ENCODE assay signal across 8 cellular contexts in genomic region chr15:89129123-89129815, GRCh38. TPM values are rescaled to one million over a fixed set of nuclear protein-coding genes. Genes with fewer than 3 reads are reported as not detected.
DNase-seq lines count a peak whose midpoint lies in the region; ATAC-seq, FAIRE-seq and TF ChIP-seq lines count a peak whose summit lies in the region.

No MANE protein-coding gene starts in this region.

- POLR2A ChIA-PET in HepG2 (lab: Yijun Ruan, JAX), result interaction anchor here (0.8 to 4.2 kb wide), 13 partner anchors 8 to 57 kb away, joined by 3 to 45 read pairs (median 4); partner anchors contain the start of gene ABHD2

- TF ChIP-seq RAD21 in HepG2 (CRISPR knock-in tag; IDR thresholded peaks at IDR 0.05), result peak; percentile 77

- TF ChIP-seq CTCF in body of pancreas (IDR thresholded peaks at IDR 0.05) (peak; percentile 32 to 80 (median 68)), HepG2 (CRISPR knock-in tag; IDR thresholded peaks at IDR 0.05) (peak; percentile 75)

- intact Hi-C loops in body of pancreas (cut with DNase I), result no loop called here
- intact Hi-C loops in HepG2 (cut with micrococcal nuclease; ENCODE audit: unreplicated experiment), result loop anchor here (1.0 kb wide), 1 partner anchor 72 kb away; no protein-coding TSS in a partner anchor

- ATAC-seq in HG03439 (IDR thresholded peaks at IDR 0.05; ENCODE audit: unreplicated experiment) (peak; percentile 45), body of pancreas (peak; percentile 19), HepG2 (no peak)

- H3K9me3 ChIP-seq in body of pancreas (no peaks in the 10 kb centered on the region), HepG2 (ENCODE audit: low read length) (no peaks in the 10 kb centered on the region)

- no peaks in the 10 kb centered on the region for H3K79me2 ChIP-seq in HepG2 (ENCODE audit: insufficient read depth, low read length)

- BruUV-seq in HepG2 (replicated peaks; lab: Mats Ljungman, UMichigan), result no TSS peak

- no peak overlapping the region for H2AFZ ChIP-seq in HepG2 (ENCODE audit: low read length)

- H3K27me3 ChIP-seq in body of pancreas, result no peaks in the 10 kb centered on the region
- H3K27me3 ChIP-seq in HepG2 (ENCODE audit: control insufficient read depth in 1 of 2, insufficient read depth in 2 of 2, low read length in 2 of 2), result no peaks in the 10 kb centered on the region

- CTCF ChIA-PET in HepG2 (lab: Yijun Ruan, JAX; ENCODE audit: low intra/inter-chr PET ratio, low total read pairs), result interaction anchor here (1.6 to 2.6 kb wide), 2 partner anchors 42 to 72 kb away, joined by 4 to 19 read pairs; no protein-coding TSS in a partner anchor

- in situ Hi-C loops in HepG2 (cut with HindIII; ENCODE audit: extremely low pct_ligation_motif_present, low pct_unique_long_range_greater_than_20kb), result loop anchor here (5.0 kb wide), 1 partner anchor 72 kb away; no protein-coding TSS in a partner anchor

- H3K4me1 ChIP-seq in body of pancreas (peaks cover 95% of the 10 kb centered on the region), HepG2 (ENCODE audit: insufficient read depth, low read length) (peaks cover 100% of the 10 kb centered on the region)

- H3K9ac ChIP-seq in HepG2 (ENCODE audit: insufficient read depth, low read depth, low read length), result peak overlapping the region; percentile 26; the same call in 1 of the 2 replicates

- FAIRE-seq in HepG2 (lab: Jason Lieb, UNC), result no peak

- DNase-seq in D341Med (ENCODE audit: low spot score), result peak; percentile 65
- peak; percentile 54 for DNase-seq in T-helper 9 cell
- DNase-seq in body of pancreas, result peak in 3 of 4 donors; percentile 56 to 79 (median 63)
- no peak for DNase-seq in HepG2 (ENCODE audit: low spot score)
- peak; percentile 76 for DNase-seq in stimulated activated CD8-positive, alpha-beta memory T cell treated with anti-CD3 and anti-CD28 coated beads, Interleukin-4, amount 100 ng/mL, for 48 hours
- no peak for DNase-seq in NCI-H2171 treated with DMSO at 0.1 percent for 48 hours (lab: John Stamatoyannopoulos, UW)
- no peak for DNase-seq in cerebellum (ENCODE audit: low spot score)

- H3K4me2 ChIP-seq in HepG2 (ENCODE audit: low read depth, low read length), result peak overlapping the region; percentile 51

- H3K27ac ChIP-seq in body of pancreas, result peak overlapping the region; percentile 63 to 93 (median 84)
- H3K27ac ChIP-seq in HepG2 (ENCODE audit: extremely low read length, insufficient read depth, low read length), result peak overlapping the region; percentile 76

- TF ChIP-seq POLR2A in body of pancreas (IDR thresholded peaks at IDR 0.05) (no peak), HepG2 (IDR thresholded peaks at IDR 0.05; ENCODE audit: insufficient read depth in 1 of 2, low read depth in 2 of 2, low read length in 2 of 2) (no peak)

- no peaks in the 10 kb centered on the region for H4K20me1 ChIP-seq in HepG2 (ENCODE audit: insufficient read depth, low read length)

- 44 to 45% methylated on average over 3 of the region's 3 CpGs for WGBS in body of pancreas, 2 donors
- 44% methylated on average over 3 of the region's 3 CpGs for WGBS in HepG2 (ENCODE audit: low lambda C conversion rate)

- TF ChIP-seq EP300 in HepG2 (IDR thresholded peaks at IDR 0.05; ENCODE audit: low read depth in 2 of 2, low read length in 2 of 2), result no peak
- no peak for TF ChIP-seq EP300 in HepG2 (CRISPR knock-in tag; IDR thresholded peaks at IDR 0.05; ENCODE audit: borderline replicate concordance)

- H3K36me3 ChIP-seq in body of pancreas (replicated peaks in 1 of 2; ENCODE audit: insufficient read depth in 1 of 2, low read depth in 2 of 2) (no peaks in the 10 kb centered on the region), HepG2 (replicated peaks in 1 of 2; ENCODE audit: control insufficient read depth in 1 of 2, insufficient read depth in 2 of 2, low read length in 2 of 2) (peaks cover 0 to 13% of the 10 kb centered on the region in 2 experiments; a peak in 3 of 5 replicates)

- H3K4me3 ChIP-seq in body of pancreas (no peak overlapping the region), HepG2 (replicated peaks in 1 of 3; ENCODE audit: insufficient read depth in 1 of 3, low read depth in 2 of 3, low read length in 3 of 3) (peak overlapping the region in 1 of 3 experiments; percentile 4; a peak in 1 of 6 replicates)

TF ChIP-seq in HepG2, 621 proteins besides CTCF, POLR2A, EP300 and RAD21 (continues in another document):
- TF ChIP-seq NCOA2 (CRISPR knock-in tag; IDR thresholded peaks at IDR 0.05) (no peak), IKZF5 (CRISPR knock-in tag; IDR thresholded peaks at IDR 0.05) (no peak), TEAD3 (CRISPR knock-in tag; optimal IDR thresholded peaks at IDR 0.05; ENCODE audit: borderline replicate concordance) (no peak), GATAD2A (CRISPR knock-in tag; IDR thresholded peaks at IDR 0.05) (0 out of 2 replicates have a peak, but pooled peaks have one; percentile 41), DRAP1 (CRISPR knock-in tag; IDR thresholded peaks at IDR 0.05) (no peak), ZNF639 (CRISPR knock-in tag; conservative IDR thresholded peaks at IDR 0.05) (no peak), ZNF570 (CRISPR knock-in tag; IDR thresholded peaks at IDR 0.05; ENCODE audit: borderline replicate concordance) (no peak), MYC (CRISPR knock-in tag; IDR thresholded peaks at IDR 0.05; ENCODE audit: borderline replicate concordance) (no peak), HCFC1 (IDR thresholded peaks at IDR 0.05; ENCODE audit: low read depth, low read length) (no peak), STAT5B (CRISPR knock-in tag; IDR thresholded peaks at IDR 0.05) (no peak), ZBTB43 (CRISPR knock-in tag; conservative IDR thresholded peaks at IDR 0.05) (no peak), ZFP36 (IDR thresholded peaks at IDR 0.05; ENCODE audit: borderline replicate concordance, low read depth, low read length, partially characterized antibody) (no peak), ZFAT (CRISPR knock-in tag; conservative IDR thresholded peaks at IDR 0.05) (no peak), FOXA3 (CRISPR knock-in tag; IDR thresholded peaks at IDR 0.05) (0 out of 2 replicates have a peak, but pooled peaks have one; percentile 22)

RNA-seq across cellular contexts. Expression of gene ABHD2, which starts 41.0 kb away (rescaled TPM):
- total RNA-seq in body of pancreas (100 to 1,000 TPM in 1 of 2 donors, 10 to 100 TPM in 1; 50.8 to 136 TPM), HepG2 (2016; rRNA removed; fragmentation: Illumina TruSeq; extraction: Trizol) (12.2 and 22.4 TPM in 2 replicates), cerebellum (67.1 TPM)
- 15.9 and 19.0 TPM in 2 replicates for total RNA-seq in HepG2 (2016; cell fraction: cytosol; rRNA removed; fragmentation: Illumina TruSeq; extraction: Trizol; ENCODE audit: low read depth)
- 10.3 and 18.8 TPM in 2 replicates for total RNA-seq in HepG2 (2016; cell fraction: insoluble cytoplasmic fraction; rRNA removed; fragmentation: Illumina TruSeq; extraction: Trizol)
- 6.0 and 7.4 TPM in 2 replicates for total RNA-seq in HepG2 (2016; cell fraction: membrane; rRNA removed; fragmentation: Illumina TruSeq; extraction: Trizol)
- 23.2 and 26.5 TPM in 2 replicates for total RNA-seq in HepG2 (2016; cell fraction: nucleus; rRNA removed; fragmentation: Illumina TruSeq; extraction: Trizol)
- 14.8 and 16.9 TPM in 2 replicates for polyA plus RNA-seq in HepG2 (2011; rRNA removed)
- 11.8 and 13.6 TPM in 2 replicates for polyA plus RNA-seq in HepG2 (2011; cell fraction: cytosol; rRNA removed)
- polyA plus RNA-seq in HepG2 (2011; cell fraction: nucleus; rRNA removed), result 11.3 and 12.7 TPM in 2 replicates
- polyA plus RNA-seq in HepG2 (2012), result 11.9 and 13.1 TPM in 2 replicates
- polyA plus RNA-seq in HepG2 (2016; cell fraction: cytosol; fragmentation: Illumina TruSeq; extraction: Trizol; ENCODE audit: low read depth), result 0.63 and 1.1 TPM in 2 replicates
- 5.3 and 6.4 TPM in 2 replicates for polyA plus RNA-seq in HepG2 (2016; cell fraction: insoluble cytoplasmic fraction; fragmentation: Illumina TruSeq; extraction: Trizol; ENCODE audit: low read depth)
- polyA plus RNA-seq in HepG2 (2016; cell fraction: membrane; fragmentation: Illumina TruSeq; extraction: Trizol; ENCODE audit: low read depth), result 0.93 and 1.0 TPM in 2 replicates
- polyA plus RNA-seq in HepG2 (2016; cell fraction: nucleus; fragmentation: Illumina TruSeq; extraction: Trizol; ENCODE audit: insufficient read depth, low read depth), result 12.2 and 14.4 TPM in 2 replicates
- polyA minus RNA-seq in HepG2 (2011; rRNA and poly(A)+ RNA removed; ENCODE audit: low replicate concordance), result 91.3 and 104 TPM in 2 replicates
- 14.3 and 22.4 TPM in 2 replicates for polyA minus RNA-seq in HepG2 (2011; cell fraction: cytosol; rRNA and poly(A)+ RNA removed)
- 20.5 and 26.2 TPM in 2 replicates for polyA minus RNA-seq in HepG2 (2011; cell fraction: nucleus; rRNA and poly(A)+ RNA removed)

Comparison
In these comparisons a context has a peak if more than half of its experiments do, and no peak if none do; other contexts are left out.
1. DNase-seq: peak in D341Med (single experiment), T-helper 9 cell (single experiment), body of pancreas (3 of 4) and stimulated activated CD8-positive, alpha-beta memory T cell treated with anti-CD3 and anti-CD28 coated beads, Interleukin-4, amount 100 ng/mL, for 48 hours (single experiment); none in HepG2 (single experiment), NCI-H2171 treated with DMSO at 0.1 percent for 48 hours (single experiment) and cerebellum (single experiment).